In the genomic region with DNA sequence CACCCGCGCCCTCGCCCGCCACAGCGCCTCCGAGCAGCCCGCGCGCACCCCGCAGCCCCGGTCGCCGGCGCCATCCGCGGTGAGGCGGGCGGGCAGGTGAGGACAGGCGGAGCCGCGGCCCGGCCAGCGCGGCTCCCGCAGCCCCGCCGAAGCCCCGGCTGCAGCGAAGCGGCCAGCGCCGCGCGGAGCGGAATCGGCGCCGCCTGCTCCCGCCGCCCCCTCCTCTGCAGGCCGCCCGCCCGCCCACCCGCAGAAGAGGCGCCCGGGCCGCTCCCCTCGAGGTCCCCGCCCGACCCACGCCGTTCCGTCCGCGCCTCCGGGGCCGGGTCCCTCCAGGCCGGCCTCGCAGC, we compare ENCODE assay signal across 9 cellular contexts. TPM values are rescaled to one million over a fixed set of nuclear protein-coding genes. Genes with fewer than 3 reads are reported as not detected.
DNase-seq lines count a peak whose midpoint lies in the region; ATAC-seq and TF ChIP-seq lines count a peak whose summit lies in the region.
"Had no signal": no experiment of that assay in that cellular context is flagged by ENCODE, and none has a peak within 500 bp of the region (broad histone marks: within the 10 kb centered on the region; RNA-seq: fewer than 3 reads in every experiment).

No MANE protein-coding gene starts in this region.

- no peak overlapping the region for H3K14ac ChIP-seq in mesenchymal stem cell (ENCODE audit: low read length in 2 of 2)

- DNase-seq in HFF-Myc (ENCODE audit: extremely low read depth, low read depth) (no peak), choroid plexus epithelial cell (ENCODE audit: low read depth) (no peak), mesenchymal stem cell (no peak), thyroid gland (no peak)

- H3K27me3 ChIP-seq in mesenchymal stem cell (ENCODE audit: control insufficient read depth in 1 of 2, insufficient read depth in 1 of 2, low read length in 2 of 2): peaks cover 65 to 75% of the 10 kb centered on the region in 2 experiments
- H3K27me3 ChIP-seq in thyroid gland: no peaks in the 10 kb centered on the region

- H2BK12ac ChIP-seq in mesenchymal stem cell (ENCODE audit: low read length in 2 of 2): no peak overlapping the region

- H3K23ac ChIP-seq in mesenchymal stem cell (ENCODE audit: low read length in 2 of 2): no peak overlapping the region

- no peak overlapping the region for H2AK5ac ChIP-seq in mesenchymal stem cell (ENCODE audit: low read length, severe bottlenecking)

- no peak overlapping the region for H4K8ac ChIP-seq in mesenchymal stem cell (ENCODE audit: low read length)

- H3K36me3 ChIP-seq in mesenchymal stem cell (ENCODE audit: control insufficient read depth in 1 of 2, insufficient read depth in 2 of 2, low read depth in 1 of 2, low read length in 2 of 2) (no peaks in the 10 kb centered on the region), thyroid gland (no peaks in the 10 kb centered on the region)

- no peaks in the 10 kb centered on the region for H3K9me3 ChIP-seq in mesenchymal stem cell (ENCODE audit: control insufficient read depth, low read length)
- no peaks in the 10 kb centered on the region for H3K9me3 ChIP-seq in thyroid gland

- peaks cover 16% of the 10 kb centered on the region for H3K4me1 ChIP-seq in mesenchymal stem cell (ENCODE audit: control insufficient read depth, insufficient read depth, low read depth, low read length)
- H3K4me1 ChIP-seq in thyroid gland: peaks cover 46 to 56% of the 10 kb centered on the region in 2 donors

- TF ChIP-seq POLR2A in thyroid gland (IDR thresholded peaks at IDR 0.05): no peak

- peak overlapping the region; percentile 29 for H2BK120ac ChIP-seq in mesenchymal stem cell (ENCODE audit: low read depth, low read length)

- no peaks in the 10 kb centered on the region for H3K79me1 ChIP-seq in mesenchymal stem cell (replicated peaks; ENCODE audit: low read length, poor library complexity, severe bottlenecking)

- 4% methylated on average over 25 of the region's 59 CpGs for WGBS in mesenchymal stem cell
- WGBS in thyroid gland, 2 donors: no CpG with 5 or more reads among the region's 59 CpGs

- ATAC-seq in HG03520 (IDR thresholded peaks at IDR 0.05; ENCODE audit: unreplicated experiment) (no peak), GM21576 (IDR thresholded peaks at IDR 0.05; ENCODE audit: unreplicated experiment) (no peak), HG03175 (IDR thresholded peaks at IDR 0.05; ENCODE audit: unreplicated experiment) (no peak), GM18870 (IDR thresholded peaks at IDR 0.05; ENCODE audit: unreplicated experiment) (no peak)

- no peak overlapping the region for H2BK5ac ChIP-seq in mesenchymal stem cell (ENCODE audit: low read depth, low read length, poor library complexity, severe bottlenecking)

- TF ChIP-seq CTCF in HFF-Myc (IDR thresholded peaks at IDR 0.05; ENCODE audit: low read depth, low read length, missing control alignments): no peak
- no peak for TF ChIP-seq CTCF in choroid plexus epithelial cell (conservative IDR thresholded peaks at IDR 0.05; ENCODE audit: low read depth, low read length)
- TF ChIP-seq CTCF in thyroid gland (IDR thresholded peaks at IDR 0.05): no peak

- no peak overlapping the region for H4K91ac ChIP-seq in mesenchymal stem cell (ENCODE audit: low read length)

- intact Hi-C loops in thyroid gland (cut with DNase I): loop anchor here (5.0 kb wide), 2 partner anchors 62 to 172 kb away; no protein-coding TSS in a partner anchor

- H3K4ac ChIP-seq in mesenchymal stem cell (ENCODE audit: low read depth in 1 of 2, low read length in 2 of 2): no peak overlapping the region

- H2AFZ ChIP-seq in mesenchymal stem cell (ENCODE audit: low read depth, low read length): no peak overlapping the region

- H3K4me2 ChIP-seq in mesenchymal stem cell (ENCODE audit: low read length, poor library complexity, severe bottlenecking): peak overlapping the region; percentile 91

- no peak overlapping the region for H3K27ac ChIP-seq in mesenchymal stem cell (ENCODE audit: low read length, poor library complexity, severe bottlenecking)
- H3K27ac ChIP-seq in thyroid gland: peak overlapping the region; percentile 92 to 99 (median 99)

- no peak overlapping the region for H3K18ac ChIP-seq in mesenchymal stem cell (ENCODE audit: low read depth in 1 of 2, low read length in 2 of 2)

- no peak overlapping the region for H2BK15ac ChIP-seq in mesenchymal stem cell (ENCODE audit: low read depth, poor library complexity, severe bottlenecking)

- H3K4me3 ChIP-seq in HFF-Myc (replicated peaks; ENCODE audit: low read depth, low read length) (peak overlapping the region; percentile 35; the same call in 1 of the 2 replicates), choroid plexus epithelial cell (ENCODE audit: low read depth, low read length) (peak overlapping the region; percentile 51), mesenchymal stem cell (ENCODE audit: insufficient read depth in 1 of 2, low read depth in 1 of 2, low read length in 2 of 2) (peak overlapping the region; percentile 56 to 76), thyroid gland (replicated peaks in 1 of 3) (peak overlapping the region in 2 of 3 donors; percentile 6 to 74)

- no peak overlapping the region for H3K9ac ChIP-seq in mesenchymal stem cell (ENCODE audit: low read length)

RNA-seq across cellular contexts. Expression of a gene that starts 1.3 kb away (rescaled TPM):
- 0.06 TPM for polyA plus RNA-seq in mesenchymal stem cell (2013, experiment 1 of 2)
- 0.11 TPM for polyA plus RNA-seq in mesenchymal stem cell (2013, experiment 2 of 2)
- total RNA-seq in thyroid gland: 10 to 100 TPM; 15.7 to 54.3 (median 27.6) TPM
- total RNA-seq: naive thymus-derived CD8-positive, alpha-beta T cell had no signal
- polyA plus RNA-seq: naive thymus-derived CD8-positive, alpha-beta T cell had no signal

RNA-seq across cellular contexts. Expression of a gene that starts 49.0 kb away (rescaled TPM):
- not detected for polyA plus RNA-seq in mesenchymal stem cell (2013, experiment 1 of 2)
- not detected for polyA plus RNA-seq in mesenchymal stem cell (2013, experiment 2 of 2)
- total RNA-seq in thyroid gland: under 1 TPM in 1 of 4 donors, not detected in 3; 0.67 TPM
- total RNA-seq: naive thymus-derived CD8-positive, alpha-beta T cell had no signal
- polyA plus RNA-seq: naive thymus-derived CD8-positive, alpha-beta T cell had no signal
